ENCODE assay signal across 1 cellular context in the genomic region with DNA sequence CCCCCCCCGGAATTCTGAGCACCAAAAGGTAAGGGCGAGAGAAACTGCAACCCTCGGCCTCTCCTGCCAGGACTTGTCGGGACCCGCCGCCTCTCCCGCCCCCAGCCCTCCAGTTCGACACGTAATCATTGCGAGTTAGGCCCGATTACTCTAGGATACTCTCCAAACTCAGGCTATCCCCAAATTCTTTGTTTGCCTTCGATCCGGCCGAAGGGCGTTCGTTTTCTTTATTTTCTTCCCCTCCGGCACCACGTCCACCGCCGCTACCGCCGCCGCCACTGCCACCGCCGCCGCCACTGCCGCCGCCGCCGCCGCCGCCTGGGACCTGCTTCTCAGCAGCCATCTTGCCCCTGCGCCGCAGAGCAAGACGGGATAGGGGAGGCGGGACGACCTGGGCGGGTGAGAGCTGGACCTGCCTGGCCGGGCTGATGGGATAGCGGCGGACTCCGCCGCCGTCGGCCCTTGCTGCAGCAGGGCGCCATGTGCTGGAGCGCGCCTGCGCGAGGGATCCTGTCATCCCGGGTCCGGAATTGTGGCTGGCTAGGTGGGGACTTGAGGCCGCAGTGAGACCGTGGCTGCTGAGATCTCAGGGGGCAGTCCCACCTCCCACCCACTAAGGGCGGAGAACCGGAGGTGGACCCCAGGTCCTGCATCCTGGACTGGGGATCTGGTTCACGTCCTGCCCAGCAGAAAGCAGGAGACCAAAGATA.
TF ChIP-seq lines count a peak whose summit lies in the region.

SRP68 (minus strand) TSS at position 369 of the 710 bp plus-strand sequence; CDS start at position 343, 26 bp downstream.

TF ChIP-seq in HepG2, 621 proteins besides CTCF, POLR2A, EP300 and RAD21 (continued from another document and continues in another):
- TF ChIP-seq SNAPC4 (CRISPR knock-in tag; IDR thresholded peaks at IDR 0.05), result no peak
- no peak for TF ChIP-seq FOXK2 (IDR thresholded peaks at IDR 0.05)
- TF ChIP-seq ZNF10 (CRISPR knock-in tag; IDR thresholded peaks at IDR 0.05; ENCODE audit: borderline replicate concordance, low read depth), result no peak
- TF ChIP-seq, protein P1, sequence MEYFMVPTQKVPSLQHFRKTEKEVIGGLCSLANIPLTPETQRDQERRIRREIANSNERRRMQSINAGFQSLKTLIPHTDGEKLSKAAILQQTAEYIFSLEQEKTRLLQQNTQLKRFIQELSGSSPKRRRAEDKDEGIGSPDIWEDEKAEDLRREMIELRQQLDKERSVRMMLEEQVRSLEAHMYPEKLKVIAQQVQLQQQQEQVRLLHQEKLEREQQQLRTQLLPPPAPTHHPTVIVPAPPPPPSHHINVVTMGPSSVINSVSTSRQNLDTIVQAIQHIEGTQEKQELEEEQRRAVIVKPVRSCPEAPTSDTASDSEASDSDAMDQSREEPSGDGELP (IDR thresholded peaks at IDR 0.05; ENCODE audit: borderline replicate concordance, low read depth), result peak; percentile 44; the same call in 1 of the 2 replicates
- no peak for TF ChIP-seq TCF7L2 (IDR thresholded peaks at IDR 0.05; ENCODE audit: low read depth, low read length)
- TF ChIP-seq, protein P2, sequence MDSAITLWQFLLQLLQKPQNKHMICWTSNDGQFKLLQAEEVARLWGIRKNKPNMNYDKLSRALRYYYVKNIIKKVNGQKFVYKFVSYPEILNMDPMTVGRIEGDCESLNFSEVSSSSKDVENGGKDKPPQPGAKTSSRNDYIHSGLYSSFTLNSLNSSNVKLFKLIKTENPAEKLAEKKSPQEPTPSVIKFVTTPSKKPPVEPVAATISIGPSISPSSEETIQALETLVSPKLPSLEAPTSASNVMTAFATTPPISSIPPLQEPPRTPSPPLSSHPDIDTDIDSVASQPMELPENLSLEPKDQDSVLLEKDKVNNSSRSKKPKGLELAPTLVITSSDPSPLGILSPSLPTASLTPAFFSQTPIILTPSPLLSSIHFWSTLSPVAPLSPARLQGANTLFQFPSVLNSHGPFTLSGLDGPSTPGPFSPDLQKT (CRISPR knock-in tag; IDR thresholded peaks at IDR 0.05; ENCODE audit: borderline replicate concordance), result no peak
- TF ChIP-seq POLR2AphosphoS5 (IDR thresholded peaks at IDR 0.05; ENCODE audit: low read depth, low read length), result peak; percentile 81
- 0 out of 2 replicates have a peak, but pooled peaks have one; percentile 55 for TF ChIP-seq FOXM1 (CRISPR knock-in tag; IDR thresholded peaks at IDR 0.05)
- peak; percentile 97 for TF ChIP-seq HOXA3 (CRISPR knock-in tag; IDR thresholded peaks at IDR 0.05)
- TF ChIP-seq PPARG (CRISPR knock-in tag; conservative IDR thresholded peaks at IDR 0.05), result peak; percentile 77; the same call in 1 of the 2 replicates
- no peak for TF ChIP-seq TRAFD1 (CRISPR knock-in tag; IDR thresholded peaks at IDR 0.05; ENCODE audit: borderline replicate concordance)
- TF ChIP-seq, protein P3, sequence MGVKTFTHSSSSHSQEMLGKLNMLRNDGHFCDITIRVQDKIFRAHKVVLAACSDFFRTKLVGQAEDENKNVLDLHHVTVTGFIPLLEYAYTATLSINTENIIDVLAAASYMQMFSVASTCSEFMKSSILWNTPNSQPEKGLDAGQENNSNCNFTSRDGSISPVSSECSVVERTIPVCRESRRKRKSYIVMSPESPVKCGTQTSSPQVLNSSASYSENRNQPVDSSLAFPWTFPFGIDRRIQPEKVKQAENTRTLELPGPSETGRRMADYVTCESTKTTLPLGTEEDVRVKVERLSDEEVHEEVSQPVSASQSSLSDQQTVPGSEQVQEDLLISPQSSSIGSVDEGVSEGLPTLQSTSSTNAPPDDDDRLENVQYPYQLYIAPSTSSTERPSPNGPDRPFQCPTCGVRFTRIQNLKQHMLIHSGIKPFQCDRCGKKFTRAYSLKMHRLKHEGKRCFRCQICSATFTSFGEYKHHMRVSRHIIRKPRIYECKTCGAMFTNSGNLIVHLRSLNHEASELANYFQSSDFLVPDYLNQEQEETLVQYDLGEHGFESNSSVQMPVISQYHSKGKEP (CRISPR knock-in tag; IDR thresholded peaks at IDR 0.05), result no peak; the same call in 1 of the 2 replicates
- TF ChIP-seq RFXANK (CRISPR knock-in tag; IDR thresholded peaks at IDR 0.05), result no peak
- TF ChIP-seq ZNF317 (CRISPR knock-in tag; IDR thresholded peaks at IDR 0.05), result peak; percentile 17; the same call in 1 of the 2 replicates
- no peak for TF ChIP-seq STAT5B (CRISPR knock-in tag; IDR thresholded peaks at IDR 0.05)
- TF ChIP-seq, protein P4, sequence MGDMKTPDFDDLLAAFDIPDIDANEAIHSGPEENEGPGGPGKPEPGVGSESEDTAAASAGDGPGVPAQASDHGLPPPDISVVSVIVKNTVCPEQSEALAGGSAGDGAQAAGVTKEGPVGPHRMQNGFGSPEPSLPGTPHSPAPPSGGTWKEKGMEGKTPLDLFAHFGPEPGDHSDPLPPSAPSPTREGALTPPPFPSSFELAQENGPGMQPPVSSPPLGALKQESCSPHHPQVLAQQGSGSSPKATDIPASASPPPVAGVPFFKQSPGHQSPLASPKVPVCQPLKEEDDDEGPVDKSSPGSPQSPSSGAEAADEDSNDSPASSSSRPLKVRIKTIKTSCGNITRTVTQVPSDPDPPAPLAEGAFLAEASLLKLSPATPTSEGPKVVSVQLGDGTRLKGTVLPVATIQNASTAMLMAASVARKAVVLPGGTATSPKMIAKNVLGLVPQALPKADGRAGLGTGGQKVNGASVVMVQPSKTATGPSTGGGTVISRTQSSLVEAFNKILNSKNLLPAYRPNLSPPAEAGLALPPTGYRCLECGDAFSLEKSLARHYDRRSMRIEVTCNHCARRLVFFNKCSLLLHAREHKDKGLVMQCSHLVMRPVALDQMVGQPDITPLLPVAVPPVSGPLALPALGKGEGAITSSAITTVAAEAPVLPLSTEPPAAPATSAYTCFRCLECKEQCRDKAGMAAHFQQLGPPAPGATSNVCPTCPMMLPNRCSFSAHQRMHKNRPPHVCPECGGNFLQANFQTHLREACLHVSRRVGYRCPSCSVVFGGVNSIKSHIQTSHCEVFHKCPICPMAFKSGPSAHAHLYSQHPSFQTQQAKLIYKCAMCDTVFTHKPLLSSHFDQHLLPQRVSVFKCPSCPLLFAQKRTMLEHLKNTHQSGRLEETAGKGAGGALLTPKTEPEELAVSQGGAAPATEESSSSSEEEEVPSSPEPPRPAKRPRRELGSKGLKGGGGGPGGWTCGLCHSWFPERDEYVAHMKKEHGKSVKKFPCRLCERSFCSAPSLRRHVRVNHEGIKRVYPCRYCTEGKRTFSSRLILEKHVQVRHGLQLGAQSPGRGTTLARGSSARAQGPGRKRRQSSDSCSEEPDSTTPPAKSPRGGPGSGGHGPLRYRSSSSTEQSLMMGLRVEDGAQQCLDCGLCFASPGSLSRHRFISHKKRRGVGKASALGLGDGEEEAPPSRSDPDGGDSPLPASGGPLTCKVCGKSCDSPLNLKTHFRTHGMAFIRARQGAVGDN (CRISPR knock-in tag; IDR thresholded peaks at IDR 0.05), result peak; percentile 100
- peak; percentile 60; the same call in 1 of the 2 replicates for TF ChIP-seq NCOA2 (CRISPR knock-in tag; IDR thresholded peaks at IDR 0.05)
- peak; percentile 93 for TF ChIP-seq ZNF879 (CRISPR knock-in tag; IDR thresholded peaks at IDR 0.05)
- 0 out of 2 replicates have a peak, but pooled peaks have one; percentile 87 for TF ChIP-seq ZFYVE20 (CRISPR knock-in tag; IDR thresholded peaks at IDR 0.05; ENCODE audit: borderline replicate concordance, low read depth)
- peak; percentile 84 for TF ChIP-seq ZFP82 (CRISPR knock-in tag; IDR thresholded peaks at IDR 0.05; ENCODE audit: borderline replicate concordance)
- peak; percentile 99 for TF ChIP-seq IRF9 (CRISPR knock-in tag; IDR thresholded peaks at IDR 0.05; ENCODE audit: borderline replicate concordance)
- TF ChIP-seq ZC3H13 (CRISPR knock-in tag; IDR thresholded peaks at IDR 0.05), result peak; percentile 81
- TF ChIP-seq HNRNPK (IDR thresholded peaks at IDR 0.05; ENCODE audit: low read depth, low read length, poor library complexity, severe bottlenecking), result no peak
- TF ChIP-seq ZBTB1 (CRISPR knock-in tag; IDR thresholded peaks at IDR 0.05; ENCODE audit: borderline replicate concordance), result no peak
- TF ChIP-seq, protein P5, sequence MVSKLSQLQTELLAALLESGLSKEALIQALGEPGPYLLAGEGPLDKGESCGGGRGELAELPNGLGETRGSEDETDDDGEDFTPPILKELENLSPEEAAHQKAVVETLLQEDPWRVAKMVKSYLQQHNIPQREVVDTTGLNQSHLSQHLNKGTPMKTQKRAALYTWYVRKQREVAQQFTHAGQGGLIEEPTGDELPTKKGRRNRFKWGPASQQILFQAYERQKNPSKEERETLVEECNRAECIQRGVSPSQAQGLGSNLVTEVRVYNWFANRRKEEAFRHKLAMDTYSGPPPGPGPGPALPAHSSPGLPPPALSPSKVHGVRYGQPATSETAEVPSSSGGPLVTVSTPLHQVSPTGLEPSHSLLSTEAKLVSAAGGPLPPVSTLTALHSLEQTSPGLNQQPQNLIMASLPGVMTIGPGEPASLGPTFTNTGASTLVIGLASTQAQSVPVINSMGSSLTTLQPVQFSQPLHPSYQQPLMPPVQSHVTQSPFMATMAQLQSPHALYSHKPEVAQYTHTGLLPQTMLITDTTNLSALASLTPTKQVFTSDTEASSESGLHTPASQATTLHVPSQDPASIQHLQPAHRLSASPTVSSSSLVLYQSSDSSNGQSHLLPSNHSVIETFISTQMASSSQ (IDR thresholded peaks at IDR 0.05; ENCODE audit: low read depth), result no peak
- TF ChIP-seq, protein P5 (CRISPR knock-in tag; IDR thresholded peaks at IDR 0.05; ENCODE audit: borderline replicate concordance), result peak; percentile 89
